Comparison of ENCODE assay signal across 6 cellular contexts in genomic region chr6:32189082-32189741, GRCh38. TPM values are rescaled to one million over a fixed set of nuclear protein-coding genes. Genes with fewer than 3 reads are reported as not detected.
DNase-seq lines count a peak whose midpoint lies in the region; ATAC-seq and TF ChIP-seq lines count a peak whose summit lies in the region.

No MANE protein-coding gene starts in this region.

- H3K27me3 ChIP-seq in HUES64 (ENCODE audit: insufficient read depth, low read length) (no peaks in the 10 kb centered on the region), trophoblast cell (ENCODE audit: insufficient read depth, low read length) (no peaks in the 10 kb centered on the region)

- peak overlapping the region; percentile 85 for H3K4ac ChIP-seq in trophoblast cell (ENCODE audit: low read depth, low read length)

- H2BK120ac ChIP-seq in trophoblast cell (ENCODE audit: insufficient read depth, low read length, poor library complexity), result peak overlapping the region; percentile 47

- peak overlapping the region; percentile 86 for H3K4me2 ChIP-seq in trophoblast cell (ENCODE audit: low read length)

- POLR2A ChIA-PET in GM10248 (lab: Yijun Ruan, JAX), result no interaction called here

- 11% methylated on average over 10 of the region's 10 CpGs for WGBS in HUES64
- WGBS in trophoblast cell (ENCODE audit: extremely low coverage, insufficient coverage, insufficient read length), result no CpG with 5 or more reads among the region's 10 CpGs

- peak overlapping the region; percentile 68 for H4K12ac ChIP-seq in trophoblast cell (ENCODE audit: low read depth, low read length)

- peak overlapping the region; percentile 77 for H3K4me3 ChIP-seq in HUES64 (ENCODE audit: low read length)
- H3K4me3 ChIP-seq in coronary artery, result peak overlapping the region; percentile 93
- peak overlapping the region; percentile 71 for H3K4me3 ChIP-seq in trophoblast cell (ENCODE audit: low read depth, low read length)

- peak overlapping the region; percentile 78 for H3K18ac ChIP-seq in trophoblast cell (ENCODE audit: low read length)

- H3K79me2 ChIP-seq in trophoblast cell (ENCODE audit: control insufficient read depth, insufficient read depth, low read length, poor library complexity), result peaks cover 11% of the 10 kb centered on the region

- CTCF ChIA-PET in GM10248 (lab: Yijun Ruan, JAX), result no interaction called here

- H3K79me1 ChIP-seq in trophoblast cell (ENCODE audit: low read length), result peaks cover 18% of the 10 kb centered on the region

- peak overlapping the region; percentile 81 for H4K91ac ChIP-seq in trophoblast cell (ENCODE audit: low read depth, low read length)

- peak overlapping the region; percentile 75 for H2BK5ac ChIP-seq in trophoblast cell (ENCODE audit: low read depth, low read length, poor library complexity)

- H3K36me3 ChIP-seq in HUES64 (ENCODE audit: insufficient read depth, low read length) (peaks cover 25% of the 10 kb centered on the region), trophoblast cell (ENCODE audit: control insufficient read depth in 1 of 2, insufficient read depth in 2 of 2, low read length in 2 of 2) (peaks cover 22% of the 10 kb centered on the region in 2 experiments)

- peak overlapping the region; percentile 48 for H2AK5ac ChIP-seq in trophoblast cell (ENCODE audit: low read length)

- H2AFZ ChIP-seq in trophoblast cell (ENCODE audit: insufficient read depth, low read length, poor library complexity), result no peak overlapping the region

- DNase-seq in coronary artery (ENCODE audit: low spot score) (peak; percentile 71), trophoblast cell (no peak), GM10248 (ENCODE audit: extremely low spot score) (no peak)
- no peak for DNase-seq in activated effector memory CD4-positive, alpha-beta T cell treated with Interleukin-2 at 50 U/mL for 16 hours

- peak overlapping the region; percentile 75 for H3K9ac ChIP-seq in HUES64 (ENCODE audit: low read depth, low read length)
- H3K9ac ChIP-seq in trophoblast cell (ENCODE audit: low read length), result peak overlapping the region; percentile 62

- H3K4me1 ChIP-seq in HUES64 (ENCODE audit: insufficient read depth, low read length) (peaks cover 22% of the 10 kb centered on the region), trophoblast cell (ENCODE audit: control insufficient read depth in 1 of 2, insufficient read depth in 2 of 2, low read length in 2 of 2) (peaks cover 10 to 26% of the 10 kb centered on the region in 2 experiments)

- H3K14ac ChIP-seq in trophoblast cell (ENCODE audit: low read length), result peak overlapping the region; percentile 94

- H3K23ac ChIP-seq in trophoblast cell (ENCODE audit: low read length), result no peak overlapping the region

- H3K9me3 ChIP-seq in HUES64 (ENCODE audit: insufficient read depth, low read depth, low read length) (no peaks in the 10 kb centered on the region), trophoblast cell (ENCODE audit: insufficient read depth, low read depth, low read length) (no peaks in the 10 kb centered on the region)

- no peak for ATAC-seq in HG03460 (IDR thresholded peaks at IDR 0.05; ENCODE audit: unreplicated experiment)

- TF ChIP-seq CTCF in coronary artery (IDR thresholded peaks at IDR 0.05) (no peak), GM10248 (IDR thresholded peaks at IDR 0.05; ENCODE audit: control extremely low read depth, extremely low read depth, low read depth, missing control alignments) (no peak)

- H2BK12ac ChIP-seq in trophoblast cell (ENCODE audit: low read length), result no peak overlapping the region

- H3K27ac ChIP-seq in HUES64 (ENCODE audit: low read depth, low read length), result peak overlapping the region; percentile 68
- peak overlapping the region; percentile 98 for H3K27ac ChIP-seq in coronary artery
- peak overlapping the region; percentile 55 for H3K27ac ChIP-seq in trophoblast cell (ENCODE audit: low read depth, low read length)

- peak overlapping the region; percentile 61 for H4K8ac ChIP-seq in trophoblast cell (ENCODE audit: low read depth, low read length)

RNA-seq across cellular contexts. Expression of gene PBX2, which starts 0.8 kb away (rescaled TPM):
- polyA plus RNA-seq in HUES64 (2013, experiment 1 of 2), result 108 TPM
- polyA plus RNA-seq in HUES64 (2013, experiment 2 of 2), result 120 TPM
- 90.9 and 95.5 TPM in 2 replicates for polyA plus RNA-seq in trophoblast cell (2013)

RNA-seq across cellular contexts. Expression of gene GPSM3, which starts 3.2 kb away (rescaled TPM):
- polyA plus RNA-seq in HUES64 (2013, experiment 1 of 2), result 9.2 TPM
- polyA plus RNA-seq in HUES64 (2013, experiment 2 of 2), result 11.5 TPM
- 9.6 and 10.9 TPM in 2 replicates for polyA plus RNA-seq in trophoblast cell (2013)

RNA-seq across cellular contexts. Expression of gene AGER, which starts 5.2 kb away (rescaled TPM):
- 4.0 TPM for polyA plus RNA-seq in HUES64 (2013, experiment 1 of 2)
- 4.1 TPM for polyA plus RNA-seq in HUES64 (2013, experiment 2 of 2)
- polyA plus RNA-seq in trophoblast cell (2013), result 7.3 and 8.1 TPM in 2 replicates

RNA-seq across cellular contexts. Expression of gene RNF5, which starts 11.0 kb away (rescaled TPM):
- 88.9 TPM for polyA plus RNA-seq in HUES64 (2013, experiment 1 of 2)
- 98.6 TPM for polyA plus RNA-seq in HUES64 (2013, experiment 2 of 2)
- 51.4 and 55.5 TPM in 2 replicates for polyA plus RNA-seq in trophoblast cell (2013)

RNA-seq across cellular contexts. Expression of gene AGPAT1, which starts 13.3 kb away (rescaled TPM):
- 79.0 TPM for polyA plus RNA-seq in HUES64 (2013, experiment 1 of 2)
- polyA plus RNA-seq in HUES64 (2013, experiment 2 of 2), result 88.3 TPM
- polyA plus RNA-seq in trophoblast cell (2013), result 67.1 and 67.2 TPM in 2 replicates
